18 cellular contexts compared by ENCODE assay signal in genomic region chr12:131351319-131352028, GRCh38.
DNase-seq lines count a peak whose midpoint lies in the region; ATAC-seq, FAIRE-seq and TF ChIP-seq lines count a peak whose summit lies in the region.
"Had no signal": no experiment of that assay in that cellular context is flagged by ENCODE, and none has a peak within 500 bp of the region (broad histone marks: within the 10 kb centered on the region; RNA-seq: fewer than 3 reads in every experiment).

No MANE protein-coding gene starts in this region.

- no peak overlapping the region for H3K4me3 Mint-ChIP-seq in naive thymus-derived CD4-positive, alpha-beta T cell
- H3K4me3 Mint-ChIP-seq in chondrocyte (ENCODE audit: unreplicated experiment), result no peak overlapping the region
- H3K4me3 Mint-ChIP-seq: activated naive CD4-positive, alpha-beta T cell treated with anti-CD3 and anti-CD28 coated beads, Interleukin-2, amount 50 U/mL, for 24 hours had no signal

- H3K4me1 Mint-ChIP-seq in naive thymus-derived CD4-positive, alpha-beta T cell, result peaks cover 0 to 7% (median 0%) of the 10 kb centered on the region in 7 donors
- peaks cover 8% of the 10 kb centered on the region for H3K4me1 Mint-ChIP-seq in chondrocyte (ENCODE audit: low read depth)
- H3K4me1 Mint-ChIP-seq: activated naive CD4-positive, alpha-beta T cell treated with anti-CD3 and anti-CD28 coated beads, Interleukin-2, amount 50 U/mL, for 24 hours had no signal

- H3K27ac ChIP-seq in naive thymus-derived CD4-positive, alpha-beta T cell (ENCODE audit: low read depth, low read length), result no peak overlapping the region
- H3K27ac ChIP-seq: dorsolateral prefrontal cortex, hepatocyte, KMS-11, right lobe of liver had no signal

- CTCF ChIA-PET in naive thymus-derived CD4-positive, alpha-beta T cell (lab: Charles Lee), result no interaction called here

- no peaks in the 10 kb centered on the region for H3K27me3 ChIP-seq in naive thymus-derived CD4-positive, alpha-beta T cell (ENCODE audit: control insufficient read depth in 2 of 2, insufficient read depth in 2 of 2, low read length in 2 of 2)
- H3K27me3 ChIP-seq: right lobe of liver had no signal

- DNase-seq in NCI-H82 (lab: John Stamatoyannopoulos, UW) (peak; percentile 11), NCI-H82 treated with DMSO at 0.1 percent for 48 hours (lab: John Stamatoyannopoulos, UW; ENCODE audit: unreplicated experiment) (no peak), HT-29 (ENCODE audit: low spot score) (peak; percentile 5), UCSD-AML1 (lab: John Stamatoyannopoulos, UW; ENCODE audit: unreplicated experiment) (peak; percentile 26), chondrocyte (ENCODE audit: low spot score) (no peak), left ventricle myocardium superior (no peak), D721Med (ENCODE audit: insufficient read length, low spot score) (no peak)
- DNase-seq in naive thymus-derived CD4-positive, alpha-beta T cell, result no peak
- DNase-seq: dorsolateral prefrontal cortex; HCEC 1CT; left cardiac atrium; mucosa of descending colon; right lobe of liver; stimulated activated CD4-positive, alpha-beta T cell treated with anti-CD3 and anti-CD28 coated beads, Interleukin-2, amount 100 ng/mL, for 24 hours had no signal

- peaks cover 2 to 30% (median 15%) of the 10 kb centered on the region in 5 donors for H3K27me3 Mint-ChIP-seq in naive thymus-derived CD4-positive, alpha-beta T cell
- peaks cover 17% of the 10 kb centered on the region for H3K27me3 Mint-ChIP-seq in chondrocyte (ENCODE audit: low read depth)

- no peak for FAIRE-seq in D721Med (lab: Jason Lieb, UNC)
- FAIRE-seq: A204.1 had no signal

- H3K36me3 Mint-ChIP-seq in naive thymus-derived CD4-positive, alpha-beta T cell, result peaks cover 0 to 10% (median 0%) of the 10 kb centered on the region in 5 donors
- peaks cover 1% of the 10 kb centered on the region for H3K36me3 Mint-ChIP-seq in chondrocyte (ENCODE audit: low read depth)
- H3K36me3 Mint-ChIP-seq: activated naive CD4-positive, alpha-beta T cell treated with anti-CD3 and anti-CD28 coated beads, Interleukin-2, amount 50 U/mL, for 24 hours had no signal

- no peaks in the 10 kb centered on the region for H3K36me3 ChIP-seq in naive thymus-derived CD4-positive, alpha-beta T cell (ENCODE audit: control insufficient read depth in 2 of 3, insufficient read depth in 3 of 3, low read length in 3 of 3)
- H3K36me3 ChIP-seq: right lobe of liver had no signal

- no peak for TF ChIP-seq CTCF in chondrocyte (IDR thresholded peaks at IDR 0.05)
- no peak for TF ChIP-seq CTCF in D721Med (IDR thresholded peaks at IDR 0.05; ENCODE audit: insufficient read depth, missing control alignments)

- H3K27ac Mint-ChIP-seq in naive thymus-derived CD4-positive, alpha-beta T cell, result no peak overlapping the region
- no peak overlapping the region for H3K27ac Mint-ChIP-seq in chondrocyte (ENCODE audit: unreplicated experiment)
- H3K27ac Mint-ChIP-seq: activated naive CD4-positive, alpha-beta T cell treated with anti-CD3 and anti-CD28 coated beads, Interleukin-2, amount 50 U/mL, for 24 hours had no signal

- H3K4me1 ChIP-seq in naive thymus-derived CD4-positive, alpha-beta T cell (ENCODE audit: control insufficient read depth in 2 of 2, insufficient read depth in 2 of 2, low read length in 2 of 2), result no peaks in the 10 kb centered on the region
- H3K4me1 ChIP-seq: right lobe of liver had no signal

- intact Hi-C loops in naive thymus-derived CD4-positive, alpha-beta T cell (cut with micrococcal nuclease), result no loop called here
- intact Hi-C loops in left ventricle myocardium superior (cut with micrococcal nuclease), result no loop called here

- peaks cover 0 to 4% (median 0%) of the 10 kb centered on the region in 11 donors for H3K9me3 Mint-ChIP-seq in naive thymus-derived CD4-positive, alpha-beta T cell
- peaks cover 3% of the 10 kb centered on the region for H3K9me3 Mint-ChIP-seq in chondrocyte (ENCODE audit: low read depth)
- H3K9me3 Mint-ChIP-seq: activated naive CD4-positive, alpha-beta T cell treated with anti-CD3 and anti-CD28 coated beads, Interleukin-2, amount 50 U/mL, for 24 hours had no signal

- POLR2A ChIA-PET in naive thymus-derived CD4-positive, alpha-beta T cell (lab: Charles Lee), result no interaction called here

- ATAC-seq in naive thymus-derived CD4-positive, alpha-beta T cell, result peak; percentile 28
- ATAC-seq in left ventricle myocardium superior, result no peak
- ATAC-seq: left cardiac atrium, mucosa of descending colon had no signal

- no peaks in the 10 kb centered on the region for H3K9me3 ChIP-seq in naive thymus-derived CD4-positive, alpha-beta T cell (ENCODE audit: control insufficient read depth in 2 of 3, low read length in 3 of 3)
- H3K9me3 ChIP-seq: mucosa of descending colon, right lobe of liver had no signal

- H3K4me3 ChIP-seq in naive thymus-derived CD4-positive, alpha-beta T cell (ENCODE audit: low read length), result no peak overlapping the region
- H3K4me3 ChIP-seq: dorsolateral prefrontal cortex, hepatocyte, mucosa of descending colon, right lobe of liver had no signal

Comparison
In these comparisons a context has a peak if more than half of its experiments do, and no peak if none do; other contexts are left out.
1. DNase-seq: peak in NCI-H82 (single experiment), HT-29 (single experiment) and UCSD-AML1 (single experiment); none in NCI-H82 treated with DMSO at 0.1 percent for 48 hours (single experiment), naive thymus-derived CD4-positive, alpha-beta T cell (0 of 9), chondrocyte (single experiment), left ventricle myocardium superior (single experiment) and D721Med (single experiment).